ENCODE assay signal across 16 cellular contexts in the genomic region with DNA sequence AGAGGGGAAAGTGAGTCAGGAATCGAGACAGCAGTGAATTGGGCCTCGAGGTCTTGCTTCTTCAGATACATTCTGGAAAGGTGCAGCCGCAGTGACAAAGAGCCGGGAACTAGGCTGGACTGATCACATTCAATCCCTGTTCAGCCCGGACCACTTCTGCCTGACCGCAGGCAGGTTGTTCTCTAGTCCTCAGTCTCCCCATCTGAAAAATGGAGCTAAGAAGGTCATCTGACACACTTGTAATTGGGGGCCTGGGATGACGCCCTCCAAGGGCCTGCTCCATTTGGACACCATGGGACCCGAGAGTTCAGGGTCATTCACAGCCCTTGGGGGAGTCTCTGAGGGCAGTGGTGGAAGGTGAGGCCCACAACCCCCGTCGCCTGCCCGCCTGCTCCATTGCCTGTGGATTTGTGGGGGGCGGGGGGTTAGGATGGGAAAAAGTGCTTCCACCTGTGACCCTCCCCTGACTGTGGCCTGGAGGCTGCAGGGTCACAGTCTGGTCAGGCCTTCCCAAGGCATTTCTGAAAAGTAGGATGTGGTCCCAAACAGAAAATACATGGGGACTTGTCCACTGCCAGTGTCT.
DNase-seq lines count a peak whose midpoint lies in the region; ATAC-seq and TF ChIP-seq lines count a peak whose summit lies in the region.
"Had no signal": no experiment of that assay in that cellular context is flagged by ENCODE, and none has a peak within 500 bp of the region (broad histone marks: within the 10 kb centered on the region; RNA-seq: fewer than 3 reads in every experiment).

No MANE protein-coding gene starts in this region.

- ATAC-seq in Right ventricle myocardium superior (ENCODE audit: poor library complexity) (no peak), GM21390 (IDR thresholded peaks at IDR 0.05; ENCODE audit: unreplicated experiment) (no peak)
- ATAC-seq: GM23338 had no signal

- TF ChIP-seq CTCF in GM10248 (IDR thresholded peaks at IDR 0.05; ENCODE audit: control extremely low read depth, extremely low read depth, low read depth, missing control alignments) = no peak

- POLR2A ChIA-PET in GM10248 (lab: Yijun Ruan, JAX) = no interaction called here

- peak; percentile 49 for DNase-seq in cardiac septum (ENCODE audit: low spot score)
- DNase-seq in Right ventricle myocardium superior = no peak
- peak; percentile 50 for DNase-seq in islet precursor cell
- peak; percentile 51 for DNase-seq in posterior vena cava (ENCODE audit: low spot score)
- DNase-seq in NCI-H187 (lab: John Stamatoyannopoulos, UW) = no peak
- no peak for DNase-seq in GM10248 (ENCODE audit: extremely low spot score)
- DNase-seq: KG1, MG63, NCI-H1105 treated with DMSO at 0.1 percent for 48 hours, NCI-H146, NCI-H2029, NCI-H526 treated with DMSO at 0.1 percent for 48 hours, RPMI8226, SHP77 treated with DMSO at 0.1 percent for 48 hours had no signal

- CTCF ChIA-PET in GM10248 (lab: Yijun Ruan, JAX) = interaction anchor here (1.6 to 1.9 kb wide), 2 partner anchors 18 to 764 kb away, joined by 3 to 5 read pairs; no protein-coding TSS in a partner anchor

- intact Hi-C loops in cardiac septum (cut with DNase I) = no loop called here
- intact Hi-C loops in Right ventricle myocardium superior (cut with DNase I) = loop anchor here (10.0 kb wide), 1 partner anchor 464 kb away; a partner anchor contains a TSS
- intact Hi-C loops in posterior vena cava (cut with DNase I) = loop anchor here (10.0 kb wide), 1 partner anchor 864 kb away; no protein-coding TSS in a partner anchor

Comparison
In these comparisons a context has a peak if more than half of its experiments do, and no peak if none do; other contexts are left out.
1. DNase-seq: peak in cardiac septum (single experiment), islet precursor cell (single experiment) and posterior vena cava (single experiment); none in Right ventricle myocardium superior (single experiment), NCI-H187 (0 of 2) and GM10248 (single experiment).